In genomic region chr16:71528863-71529262, GRCh38 we compare ENCODE assay signal across 3 cellular contexts.
A peak's percentile ranks its signal among the peaks of the same experiment; 100 is the strongest.
TF ChIP-seq lines count a peak whose summit lies in the region.

No MANE protein-coding gene starts in this region.

TF ChIP-seq in HepG2, 621 proteins besides CTCF, POLR2A, EP300 and RAD21:
- no peak for TF ChIP-seq JDP2 (CRISPR knock-in tag; IDR thresholded peaks at IDR 0.05; ENCODE audit: borderline replicate concordance)
- TF ChIP-seq ZNF879 (CRISPR knock-in tag; IDR thresholded peaks at IDR 0.05), result no peak
- no peak for TF ChIP-seq SIN3A (IDR thresholded peaks at IDR 0.05; ENCODE audit: borderline replicate concordance, low read depth, low read length)
- TF ChIP-seq, protein P1, sequence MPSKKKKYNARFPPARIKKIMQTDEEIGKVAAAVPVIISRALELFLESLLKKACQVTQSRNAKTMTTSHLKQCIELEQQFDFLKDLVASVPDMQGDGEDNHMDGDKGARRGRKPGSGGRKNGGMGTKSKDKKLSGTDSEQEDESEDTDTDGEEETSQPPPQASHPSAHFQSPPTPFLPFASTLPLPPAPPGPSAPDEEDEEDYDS (CRISPR knock-in tag; IDR thresholded peaks at IDR 0.05), result no peak
- TF ChIP-seq MAFK (conservative IDR thresholded peaks at IDR 0.05 in 1 of 2, IDR thresholded peaks at IDR 0.05 in 1 of 2; ENCODE audit: low read length in 2 of 2), result peak; percentile 53 to 74; a peak in 3 of 4 replicates
- TF ChIP-seq ZNF34 (CRISPR knock-in tag; IDR thresholded peaks at IDR 0.05; ENCODE audit: borderline replicate concordance), result no peak
- TF ChIP-seq ZNF12 (CRISPR knock-in tag; IDR thresholded peaks at IDR 0.05), result no peak
- TF ChIP-seq MAFF (IDR thresholded peaks at IDR 0.05; ENCODE audit: low read depth, low read length), result peak; percentile 52; the same call in 1 of the 2 replicates

TF ChIP-seq in IMR-90, 13 proteins besides CTCF, POLR2A, EP300 and RAD21:
- TF ChIP-seq MAFK (IDR thresholded peaks at IDR 0.05; ENCODE audit: low read depth, low read length) (peak; percentile 42), FOS (IDR thresholded peaks at IDR 0.05; ENCODE audit: low read depth, low read length) (no peak)

TF ChIP-seq in K562, 482 proteins besides CTCF, POLR2A, EP300 and RAD21:
- no peak for TF ChIP-seq PHF8 (IDR thresholded peaks at IDR 0.05; ENCODE audit: borderline replicate concordance, low read length)
- TF ChIP-seq ZKSCAN3 (CRISPR knock-in tag; IDR thresholded peaks at IDR 0.05), result no peak
- TF ChIP-seq ATF7 (IDR thresholded peaks at IDR 0.05), result no peak
- TF ChIP-seq ZFP30 (CRISPR knock-in tag; IDR thresholded peaks at IDR 0.05; ENCODE audit: borderline replicate concordance), result no peak
- TF ChIP-seq C11orf30 (IDR thresholded peaks at IDR 0.05; ENCODE audit: low read depth), result peak; percentile 41; the same call in 1 of the 2 replicates
- TF ChIP-seq, protein P2, sequence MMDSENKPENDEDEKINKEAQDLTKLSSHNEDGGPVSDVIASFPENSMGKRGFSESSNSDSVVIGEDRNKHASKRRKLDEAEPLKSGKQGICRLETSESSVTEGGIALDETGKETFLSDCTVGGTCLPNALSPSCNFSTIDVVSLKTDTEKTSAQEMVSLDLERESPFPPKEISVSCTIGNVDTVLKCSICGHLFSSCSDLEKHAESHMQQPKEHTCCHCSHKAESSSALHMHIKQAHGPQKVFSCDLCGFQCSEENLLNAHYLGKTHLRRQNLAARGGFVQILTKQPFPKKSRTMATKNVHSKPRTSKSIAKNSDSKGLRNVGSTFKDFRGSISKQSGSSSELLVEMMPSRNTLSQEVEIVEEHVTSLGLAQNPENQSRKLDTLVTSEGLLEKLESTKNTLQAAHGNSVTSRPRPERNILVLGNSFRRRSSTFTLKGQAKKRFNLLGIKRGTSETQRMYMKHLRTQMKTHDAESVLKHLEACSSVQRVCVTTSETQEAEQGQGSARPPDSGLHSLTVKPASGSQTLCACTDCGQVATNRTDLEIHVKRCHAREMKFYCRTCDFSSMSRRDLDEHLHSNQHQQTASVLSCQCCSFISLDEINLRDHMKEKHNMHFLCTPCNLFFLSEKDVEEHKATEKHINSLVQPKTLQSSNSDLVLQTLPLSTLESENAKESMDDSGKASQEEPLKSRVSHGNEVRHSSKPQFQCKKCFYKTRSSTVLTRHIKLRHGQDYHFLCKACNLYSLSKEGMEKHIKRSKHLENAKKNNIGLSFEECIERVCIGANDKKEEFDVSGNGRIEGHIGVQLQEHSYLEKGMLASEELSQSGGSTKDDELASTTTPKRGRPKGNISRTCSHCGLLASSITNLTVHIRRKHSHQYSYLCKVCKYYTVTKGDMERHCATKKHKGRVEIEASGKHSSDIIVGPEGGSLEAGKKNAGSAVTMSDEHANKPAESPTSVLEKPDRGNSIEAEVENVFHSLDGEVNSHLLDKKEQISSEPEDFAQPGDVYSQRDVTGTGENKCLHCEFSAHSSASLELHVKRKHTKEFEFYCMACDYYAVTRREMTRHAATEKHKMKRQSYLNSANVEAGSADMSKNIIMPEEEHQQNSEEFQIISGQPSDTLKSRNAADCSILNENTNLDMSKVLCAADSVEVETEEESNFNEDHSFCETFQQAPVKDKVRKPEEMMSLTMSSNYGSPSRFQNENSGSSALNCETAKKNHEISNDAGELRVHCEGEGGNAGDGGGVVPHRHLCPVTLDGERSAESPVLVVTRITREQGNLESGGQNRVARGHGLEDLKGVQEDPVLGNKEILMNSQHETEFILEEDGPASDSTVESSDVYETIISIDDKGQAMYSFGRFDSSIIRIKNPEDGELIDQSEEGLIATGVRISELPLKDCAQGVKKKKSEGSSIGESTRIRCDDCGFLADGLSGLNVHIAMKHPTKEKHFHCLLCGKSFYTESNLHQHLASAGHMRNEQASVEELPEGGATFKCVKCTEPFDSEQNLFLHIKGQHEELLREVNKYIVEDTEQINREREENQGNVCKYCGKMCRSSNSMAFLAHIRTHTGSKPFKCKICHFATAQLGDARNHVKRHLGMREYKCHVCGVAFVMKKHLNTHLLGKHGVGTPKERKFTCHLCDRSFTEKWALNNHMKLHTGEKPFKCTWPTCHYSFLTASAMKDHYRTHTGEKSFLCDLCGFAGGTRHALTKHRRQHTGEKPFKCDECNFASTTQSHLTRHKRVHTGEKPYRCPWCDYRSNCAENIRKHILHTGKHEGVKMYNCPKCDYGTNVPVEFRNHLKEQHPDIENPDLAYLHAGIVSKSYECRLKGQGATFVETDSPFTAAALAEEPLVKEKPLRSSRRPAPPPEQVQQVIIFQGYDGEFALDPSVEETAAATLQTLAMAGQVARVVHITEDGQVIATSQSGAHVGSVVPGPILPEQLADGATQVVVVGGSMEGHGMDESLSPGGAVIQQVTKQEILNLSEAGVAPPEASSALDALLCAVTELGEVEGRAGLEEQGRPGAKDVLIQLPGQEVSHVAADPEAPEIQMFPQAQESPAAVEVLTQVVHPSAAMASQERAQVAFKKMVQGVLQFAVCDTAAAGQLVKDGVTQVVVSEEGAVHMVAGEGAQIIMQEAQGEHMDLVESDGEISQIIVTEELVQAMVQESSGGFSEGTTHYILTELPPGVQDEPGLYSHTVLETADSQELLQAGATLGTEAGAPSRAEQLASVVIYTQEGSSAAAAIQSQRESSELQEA (IDR thresholded peaks at IDR 0.05; ENCODE audit: low read depth), result no peak
- peak; percentile 55; the same call in 1 of the 2 replicates for TF ChIP-seq MAFG (tag; conservative IDR thresholded peaks at IDR 0.05)
- TF ChIP-seq ZNF316 (IDR thresholded peaks at IDR 0.05), result peak; percentile 83
- no peak for TF ChIP-seq SRSF3 (IDR thresholded peaks at IDR 0.05; ENCODE audit: insufficient read depth, low read length)
- TF ChIP-seq ZBTB1 (CRISPR knock-in tag; IDR thresholded peaks at IDR 0.05; ENCODE audit: borderline replicate concordance, low read depth), result no peak
- no peak for TF ChIP-seq CHAMP1 (IDR thresholded peaks at IDR 0.05)
- TF ChIP-seq ZBTB17 (CRISPR knock-in tag; IDR thresholded peaks at IDR 0.05), result no peak
- no peak for TF ChIP-seq FOXK1 (CRISPR knock-in tag; IDR thresholded peaks at IDR 0.05; ENCODE audit: borderline replicate concordance)
- TF ChIP-seq ZC3H11A (IDR thresholded peaks at IDR 0.05; ENCODE audit: low read depth, low read length), result no peak
